ENCODE assay signal across 1 cellular context in genomic region chr12:90163975-90164374, GRCh38.
TF ChIP-seq lines count a peak whose summit lies in the region.

No MANE protein-coding gene starts in this region.

TF ChIP-seq in HEK293T, 16 proteins besides CTCF, POLR2A, EP300 and RAD21:
- no peak for TF ChIP-seq NFRKB (IDR thresholded peaks at IDR 0.05)
